Comparison of ENCODE assay signal across 8 cellular contexts in genomic region chr1:161539731-161540561, GRCh38. TPM values are rescaled to one million over a fixed set of nuclear protein-coding genes. Genes with fewer than 3 reads are reported as not detected.
DNase-seq lines count a peak whose midpoint lies in the region; ATAC-seq and TF ChIP-seq lines count a peak whose summit lies in the region.
"Not testable (repeated sequence)": the region's sequence is repeated elsewhere in the genome, so short reads cannot be mapped to it uniquely, and the experiment has no call there.

No MANE protein-coding gene starts in this region.

- DNase-seq in Daoy (ENCODE audit: low read depth) (peak; percentile 93), GOT3 (lab: John Stamatoyannopoulos, UW) (peak; percentile 69), Karpas-422 (peak; percentile 99), SIG-M5 treated with dmso at 0.1 percent for 504 hours (lab: John Stamatoyannopoulos, UW; ENCODE audit: unreplicated experiment) (peak; percentile 91), activated gamma-delta T cell treated with Interleukin-2 at 50 U/mL for 16 hours (peak; percentile 83), foreskin keratinocyte (peak; percentile 80 to 94), neural progenitor cell (ENCODE audit: low spot score) (peak; percentile 83)

- H3K4me3 ChIP-seq in Karpas-422 (ENCODE audit: low read length) (peak overlapping the region; percentile 77), neural progenitor cell (peak overlapping the region; percentile 80)

- H3K36me3 ChIP-seq in Karpas-422 (ENCODE audit: insufficient read depth, low read length); neural progenitor cell: not testable (repeated sequence)

- peak overlapping the region; percentile 97 for H2AFZ ChIP-seq in Karpas-422 (ENCODE audit: low read length)
- peak overlapping the region; percentile 99 for H2AFZ ChIP-seq in neural progenitor cell (replicated peaks)

- not testable (repeated sequence) for H3K27me3 ChIP-seq in Karpas-422 (ENCODE audit: low read length); foreskin keratinocyte
- peaks cover 30% of the 10 kb centered on the region for H3K27me3 ChIP-seq in neural progenitor cell

- not testable (repeated sequence) for H3K79me2 ChIP-seq in Karpas-422 (ENCODE audit: low read length); neural progenitor cell (ENCODE audit: low read depth)

- H3K9ac ChIP-seq in Karpas-422 (ENCODE audit: low read length): peak overlapping the region; percentile 63
- H3K9ac ChIP-seq in neural progenitor cell: not testable (repeated sequence)

- H3K9me3 Mint-ChIP-seq in neural progenitor cell; stimulated activated naive CD8-positive, alpha-beta T cell treated with anti-CD3 and anti-CD28 coated beads, Interleukin-15, Interleukin-2, amounts not matched to agents 100 ng/mL and 50 ng/mL, for 24 hours: not testable (repeated sequence)

- TF ChIP-seq CTCF in foreskin keratinocyte (conservative IDR thresholded peaks at IDR 0.05) (peak; percentile 45), neural progenitor cell (IDR thresholded peaks at IDR 0.05) (peak; percentile 8)

- H3K4me1 Mint-ChIP-seq in neural progenitor cell: not testable (repeated sequence)
- peaks cover 58% of the 10 kb centered on the region for H3K4me1 Mint-ChIP-seq in stimulated activated naive CD8-positive, alpha-beta T cell treated with anti-CD3 and anti-CD28 coated beads, Interleukin-15, Interleukin-2, amounts not matched to agents 100 ng/mL and 50 ng/mL, for 24 hours (ENCODE audit: low read depth)

- H3K27me3 Mint-ChIP-seq in neural progenitor cell (ENCODE audit: insufficient read depth, low read depth): peaks cover 22% of the 10 kb centered on the region
- not testable (repeated sequence) for H3K27me3 Mint-ChIP-seq in stimulated activated naive CD8-positive, alpha-beta T cell treated with anti-CD3 and anti-CD28 coated beads, Interleukin-15, Interleukin-2, amounts not matched to agents 100 ng/mL and 50 ng/mL, for 24 hours

- not testable (repeated sequence) for H4K20me1 ChIP-seq in Karpas-422 (ENCODE audit: insufficient read depth, low read depth, low read length); neural progenitor cell (ENCODE audit: low read depth)

- not testable (repeated sequence) for H3K36me3 Mint-ChIP-seq in neural progenitor cell; stimulated activated naive CD8-positive, alpha-beta T cell treated with anti-CD3 and anti-CD28 coated beads, Interleukin-15, Interleukin-2, amounts not matched to agents 100 ng/mL and 50 ng/mL, for 24 hours (ENCODE audit: low read depth)

- H3K4me1 ChIP-seq in Karpas-422 (ENCODE audit: low read length): peaks cover 15% of the 10 kb centered on the region
- not testable (repeated sequence) for H3K4me1 ChIP-seq in foreskin keratinocyte, neural progenitor cell

- H3K27ac Mint-ChIP-seq in neural progenitor cell: peak overlapping the region; percentile 92
- peak overlapping the region; percentile 97 for H3K27ac Mint-ChIP-seq in stimulated activated naive CD8-positive, alpha-beta T cell treated with anti-CD3 and anti-CD28 coated beads, Interleukin-15, Interleukin-2, amounts not matched to agents 100 ng/mL and 50 ng/mL, for 24 hours

- H3K27ac ChIP-seq in Karpas-422 (ENCODE audit: low read length); neural progenitor cell: not testable (repeated sequence)
- peak overlapping the region; percentile 51 for H3K27ac ChIP-seq in foreskin keratinocyte

- H3K9me2 ChIP-seq in Karpas-422 (replicated peaks; ENCODE audit: insufficient read depth, low read length): not testable (repeated sequence)

- H3K4me2 ChIP-seq in Karpas-422 (ENCODE audit: low read depth, low read length, poor library complexity, severe bottlenecking) (peak overlapping the region; percentile 82), neural progenitor cell (peak overlapping the region; percentile 71)

- H3K4me3 Mint-ChIP-seq in neural progenitor cell: peak overlapping the region; percentile 96
- peak overlapping the region; percentile 95 for H3K4me3 Mint-ChIP-seq in stimulated activated naive CD8-positive, alpha-beta T cell treated with anti-CD3 and anti-CD28 coated beads, Interleukin-15, Interleukin-2, amounts not matched to agents 100 ng/mL and 50 ng/mL, for 24 hours

- H3K9me3 ChIP-seq in Karpas-422 (ENCODE audit: low read length); neural progenitor cell (ENCODE audit: low read depth): not testable (repeated sequence)

- ATAC-seq in foreskin keratinocyte: peak; percentile 82

- H3F3A ChIP-seq in neural progenitor cell (ENCODE audit: low read depth): not testable (repeated sequence)

RNA-seq across cellular contexts. Expression of gene FCGR3A, which starts 9.7 kb away (rescaled TPM):
- not detected in 2 replicates for total RNA-seq in Daoy (2014; rRNA removed; shearing (Covaris generic))
- total RNA-seq in Karpas-422 (2014; rRNA removed; shearing (Covaris generic); ENCODE audit: low replicate concordance): not detected in 2 replicates
- total RNA-seq in foreskin keratinocyte (not detected in 2 replicates), neural progenitor cell (ENCODE audit: low replicate concordance) (not detected in 2 replicates)
- polyA plus RNA-seq in foreskin keratinocyte: not detected in 2 replicates

RNA-seq across cellular contexts. Expression of gene HSPA6, which starts 15.6 kb away (rescaled TPM):
- 0.29 and 0.48 TPM in 2 replicates for total RNA-seq in Daoy (2014; rRNA removed; shearing (Covaris generic))
- total RNA-seq in Karpas-422 (2014; rRNA removed; shearing (Covaris generic); ENCODE audit: low replicate concordance): 14.6 and 31.9 TPM in 2 replicates
- total RNA-seq in foreskin keratinocyte: 0.28 and 0.37 TPM in 2 replicates
- 0.16 and 0.29 TPM in 2 replicates for polyA plus RNA-seq in foreskin keratinocyte
- 0.09 TPM in 1 of 2 replicates, not detected in the other for total RNA-seq in neural progenitor cell (ENCODE audit: low replicate concordance)

RNA-seq across cellular contexts. Expression of gene FCGR2A, which starts 34.7 kb away (rescaled TPM):
- not detected in 2 replicates for total RNA-seq in Daoy (2014; rRNA removed; shearing (Covaris generic))
- total RNA-seq in Karpas-422 (2014; rRNA removed; shearing (Covaris generic); ENCODE audit: low replicate concordance): 3.9 and 4.6 TPM in 2 replicates
- not detected in 2 replicates for total RNA-seq in foreskin keratinocyte
- not detected in 2 replicates for polyA plus RNA-seq in foreskin keratinocyte
- 0.53 TPM in 1 of 2 replicates, not detected in the other for total RNA-seq in neural progenitor cell (ENCODE audit: low replicate concordance)

Comparison
In these comparisons a context has a peak if more than half of its experiments do, and no peak if none do; other contexts are left out.
1. RNA of gene HSPA6, which starts 15.6 kb away (total RNA-seq): 14.6 to 31.9 TPM in Karpas-422; 0.29 to 0.48 TPM in Daoy, 0.28 to 0.37 TPM in foreskin keratinocyte and 0.09 TPM in neural progenitor cell; every median in the first group is over 10 times any median in the second.
2. Peak in every context shown above with its lines, with median percentiles within 50 percentile points of each other: DNase-seq.